Comparison of ENCODE assay signal across 9 cellular contexts in genomic region chr16:67415421-67415820, GRCh38. TPM values are rescaled to one million over a fixed set of nuclear protein-coding genes. Genes with fewer than 3 reads are reported as not detected.
DNase-seq lines count a peak whose midpoint lies in the region; ATAC-seq and TF ChIP-seq lines count a peak whose summit lies in the region.
"Not testable (repeated sequence)": the region's sequence is repeated elsewhere in the genome, so short reads cannot be mapped to it uniquely, and the experiment has no call there.
"Had no signal": no experiment of that assay in that cellular context is flagged by ENCODE, and none has a peak within 500 bp of the region (broad histone marks: within the 10 kb centered on the region; RNA-seq: fewer than 3 reads in every experiment).

No MANE protein-coding gene starts in this region.

- not testable (repeated sequence) for H2BK120ac ChIP-seq in IMR-90 (ENCODE audit: low read depth, low read length)

- H3K9me3 Mint-ChIP-seq in activated CD4-positive, alpha-beta T cell treated with anti-CD3 and anti-CD28 coated beads, Interleukin-2, amount 10 ng/mL, durations not matched to agents 24 days and 14 days; stimulated activated naive CD8-positive, alpha-beta T cell treated with anti-CD3 and anti-CD28 coated beads, Interleukin-15, amount 100 ng/mL, for 72 hours: not testable (repeated sequence)

- 0 out of 2 replicates have a peak overlapping the region, but pooled peaks have one; percentile 14 for H2BK20ac ChIP-seq in IMR-90 (ENCODE audit: low read depth, low read length)

- TF ChIP-seq POLR2A in IMR-90 (IDR thresholded peaks at IDR 0.05; ENCODE audit: low read depth, low read length); body of pancreas (IDR thresholded peaks at IDR 0.05); esophagus squamous epithelium (IDR thresholded peaks at IDR 0.05): not testable (repeated sequence)

- not testable (repeated sequence) for H4K5ac ChIP-seq in IMR-90 (ENCODE audit: low read depth, low read length)

- WGBS in IMR-90 (ENCODE audit: extremely low coverage in 2 of 2, insufficient read length in 1 of 2), 2 experiments = 90% methylated on average over 9 of the region's 19 CpGs; no CpG with 5 or more reads in 1 of the 2 experiments
- WGBS in body of pancreas, 2 donors = 91 to 92% methylated on average over 19 of the region's 19 CpGs
- 82 to 87% methylated on average over 6 to 15 of the region's 19 CpGs for WGBS in esophagus squamous epithelium, 2 donors

- peak overlapping the region; percentile 73; the same call in 1 of the 2 replicates for H3K4ac ChIP-seq in IMR-90 (ENCODE audit: low read depth, low read length)

- CTCF ChIA-PET in AG04449 (lab: Yijun Ruan, JAX) = interaction anchor here (1.1 to 5.0 kb wide), 6 partner anchors 12 to 449 kb away, joined by 3 to 43 read pairs (median 4); partner anchors contain the start of gene TPPP3
- CTCF ChIA-PET in IMR-90 (lab: Yijun Ruan, JAX) = not testable (repeated sequence)

- H3K23ac ChIP-seq in IMR-90 (ENCODE audit: low read depth, low read length) = peak overlapping the region; percentile 79

- intact Hi-C loops in IMR-90 (cut with micrococcal nuclease); body of pancreas (cut with DNase I); left lung (cut with DNase I): not testable (repeated sequence)
- intact Hi-C loops in activated CD4-positive, alpha-beta T cell treated with anti-CD3 and anti-CD28 coated beads, Interleukin-2, amount 10 ng/mL, durations not matched to agents 24 days and 14 days (cut with micrococcal nuclease) = loop anchor here (5.0 kb wide), 1 partner anchor 153 kb away; no protein-coding TSS in a partner anchor
- intact Hi-C loops in esophagus squamous epithelium (cut with DNase I) = loop anchor here (5.0 to 10.0 kb wide), 2 partner anchors 43 to 131 kb away; no protein-coding TSS in a partner anchor

- POLR2A ChIA-PET in AG04449 (lab: Yijun Ruan, JAX); IMR-90 (lab: Charles Lee; ENCODE audit: unreplicated experiment): not testable (repeated sequence)

- ATAC-seq in IMR-90 (ENCODE audit: low read depth); body of pancreas; left lung; stimulated activated naive CD8-positive, alpha-beta T cell treated with anti-CD3 and anti-CD28 coated beads, Interleukin-15, amount 100 ng/mL, for 72 hours: not testable (repeated sequence)

- H3K18ac ChIP-seq in IMR-90 (ENCODE audit: low read depth, low read length) = not testable (repeated sequence)

- not testable (repeated sequence) for BruUV-seq in IMR-90 (replicated peaks; lab: Mats Ljungman, UMichigan)

- not testable (repeated sequence) for H2AK9ac ChIP-seq in IMR-90 (replicated peaks; ENCODE audit: low read depth, low read length, poor library complexity)

- H3K9me3 ChIP-seq in IMR-90 (ENCODE audit: control insufficient read depth, insufficient read depth, low read length); body of pancreas; esophagus squamous epithelium; left lung; neuron (ENCODE audit: low read length): not testable (repeated sequence)

- not testable (repeated sequence) for TF ChIP-seq CTCF in AG04449 (IDR thresholded peaks at IDR 0.05; ENCODE audit: insufficient read depth, low read length, missing control alignments); IMR-90 (conservative IDR thresholded peaks at IDR 0.05; ENCODE audit: low read depth, low read length); body of pancreas (IDR thresholded peaks at IDR 0.05); esophagus squamous epithelium (IDR thresholded peaks at IDR 0.05); left lung (IDR thresholded peaks at IDR 0.05)

- peaks cover 36% of the 10 kb centered on the region for H3K27me3 Mint-ChIP-seq in activated CD4-positive, alpha-beta T cell treated with anti-CD3 and anti-CD28 coated beads, Interleukin-2, amount 10 ng/mL, durations not matched to agents 24 days and 14 days
- H3K27me3 Mint-ChIP-seq in stimulated activated naive CD8-positive, alpha-beta T cell treated with anti-CD3 and anti-CD28 coated beads, Interleukin-15, amount 100 ng/mL, for 72 hours = peaks cover 49% of the 10 kb centered on the region

- not testable (repeated sequence) for H2BK5ac ChIP-seq in IMR-90 (ENCODE audit: low read depth, low read length, poor library complexity, severe bottlenecking)

- not testable (repeated sequence) for H3K9me1 ChIP-seq in IMR-90 (ENCODE audit: insufficient read depth, low read length)

- H3K36me3 ChIP-seq in IMR-90 (ENCODE audit: control insufficient read depth, insufficient read depth, low read length); body of pancreas (replicated peaks in 1 of 2; ENCODE audit: insufficient read depth in 1 of 2, low read depth in 2 of 2); esophagus squamous epithelium; left lung; neuron (ENCODE audit: insufficient read depth, low read length): not testable (repeated sequence)

- not testable (repeated sequence) for H4K20me1 ChIP-seq in IMR-90 (ENCODE audit: insufficient read depth, low read length)

- H4K91ac ChIP-seq in IMR-90 (ENCODE audit: insufficient read depth, low read depth, low read length) = peak overlapping the region; percentile 78; the same call in 1 of the 2 replicates

- in situ Hi-C loops in IMR-90 (cut with MboI; ENCODE audit: low sequenced_read_pairs) = not testable (repeated sequence)

- H3K4me1 Mint-ChIP-seq in activated CD4-positive, alpha-beta T cell treated with anti-CD3 and anti-CD28 coated beads, Interleukin-2, amount 10 ng/mL, durations not matched to agents 24 days and 14 days = peaks cover 10% of the 10 kb centered on the region
- H3K4me1 Mint-ChIP-seq in stimulated activated naive CD8-positive, alpha-beta T cell treated with anti-CD3 and anti-CD28 coated beads, Interleukin-15, amount 100 ng/mL, for 72 hours = peaks cover 12% of the 10 kb centered on the region

- peak overlapping the region; percentile 12 for H3K27ac Mint-ChIP-seq in activated CD4-positive, alpha-beta T cell treated with anti-CD3 and anti-CD28 coated beads, Interleukin-2, amount 10 ng/mL, durations not matched to agents 24 days and 14 days
- H3K27ac Mint-ChIP-seq in stimulated activated naive CD8-positive, alpha-beta T cell treated with anti-CD3 and anti-CD28 coated beads, Interleukin-15, amount 100 ng/mL, for 72 hours = peak overlapping the region in 1 of 2 donors; percentile 23

- not testable (repeated sequence) for H3K27me3 ChIP-seq in IMR-90 (ENCODE audit: control insufficient read depth, insufficient read depth, low read length); body of pancreas; esophagus squamous epithelium; neuron (ENCODE audit: insufficient read depth, low read length)
- H3K27me3 ChIP-seq in left lung = peaks cover 0 to 21% of the 10 kb centered on the region in 2 donors

- H3K79me1 ChIP-seq in IMR-90 (ENCODE audit: low read depth in 1 of 2, low read length in 2 of 2) = peaks cover 2 to 15% of the 10 kb centered on the region in 2 experiments; a peak in 3 of 4 replicates

- H3K9ac ChIP-seq in IMR-90 (ENCODE audit: low read depth, low read length) = peak overlapping the region; percentile 86

- H3K14ac ChIP-seq in IMR-90 (replicated peaks; ENCODE audit: low read depth, low read length) = peak overlapping the region; percentile 87

- H3K27ac ChIP-seq in IMR-90 (ENCODE audit: insufficient read depth, low read length) = not testable (repeated sequence)
- H3K27ac ChIP-seq in body of pancreas (peak overlapping the region in 3 of 4 donors; percentile 81 to 85 (median 82)), esophagus squamous epithelium (peak overlapping the region; percentile 76 to 84 (median 81)), left lung (peak overlapping the region; percentile 74 to 81)

- H3K4me1 ChIP-seq in IMR-90 (ENCODE audit: control insufficient read depth, insufficient read depth, low read length); neuron (ENCODE audit: insufficient read depth, low read length): not testable (repeated sequence)
- H3K4me1 ChIP-seq in body of pancreas = peaks cover 23% of the 10 kb centered on the region
- peaks cover 0 to 36% (median 15%) of the 10 kb centered on the region in 3 donors for H3K4me1 ChIP-seq in esophagus squamous epithelium
- peaks cover 3 to 28% of the 10 kb centered on the region in 2 donors for H3K4me1 ChIP-seq in left lung

- H3K4me3 ChIP-seq in AG04449 (ENCODE audit: low read depth, low read length) (peak overlapping the region; percentile 73), IMR-90 (ENCODE audit: insufficient read depth, low read depth, low read length) (peak overlapping the region; percentile 78), body of pancreas (peak overlapping the region in 1 of 2 donors; percentile 26), esophagus squamous epithelium (peak overlapping the region; percentile 54 to 83 (median 62)), left lung (peak overlapping the region; percentile 57 to 76), neuron (ENCODE audit: low read length) (peak overlapping the region; percentile 65)

- not testable (repeated sequence) for H3K36me3 Mint-ChIP-seq in activated CD4-positive, alpha-beta T cell treated with anti-CD3 and anti-CD28 coated beads, Interleukin-2, amount 10 ng/mL, durations not matched to agents 24 days and 14 days (ENCODE audit: low read depth)

- not testable (repeated sequence) for H2AFZ ChIP-seq in IMR-90 (replicated peaks; ENCODE audit: low read length, poor library complexity)
- peak overlapping the region; percentile 70 for H2AFZ ChIP-seq in neuron (ENCODE audit: low read depth, low read length)

- dilution Hi-C loops in IMR-90 (cut with HindIII; ENCODE audit: low sequenced_read_pairs, unreplicated experiment) = not testable (repeated sequence)

- 0 out of 2 replicates have a peak overlapping the region, but pooled peaks have one; percentile 13 for H2AK5ac ChIP-seq in IMR-90 (ENCODE audit: low read depth, low read length)

- peak overlapping the region; percentile 60 for H3K4me3 Mint-ChIP-seq in activated CD4-positive, alpha-beta T cell treated with anti-CD3 and anti-CD28 coated beads, Interleukin-2, amount 10 ng/mL, durations not matched to agents 24 days and 14 days
- peak overlapping the region; percentile 81 to 83 for H3K4me3 Mint-ChIP-seq in stimulated activated naive CD8-positive, alpha-beta T cell treated with anti-CD3 and anti-CD28 coated beads, Interleukin-15, amount 100 ng/mL, for 72 hours

- H3K56ac ChIP-seq in IMR-90 (ENCODE audit: extremely low read depth, insufficient read depth, low read length) = not testable (repeated sequence)

- TF ChIP-seq RAD21 in IMR-90 (IDR thresholded peaks at IDR 0.05; ENCODE audit: low read length) = not testable (repeated sequence)

- DNase-seq in AG04449 (ENCODE audit: low read depth, low spot score); IMR-90; activated CD4-positive, alpha-beta T cell treated with anti-CD3 and anti-CD28 coated beads, Interleukin-2, amount 10 ng/mL, durations not matched to agents 24 days and 14 days; body of pancreas; esophagus squamous epithelium (lab: John Stamatoyannopoulos, UW); left lung; stimulated activated naive CD8-positive, alpha-beta T cell treated with anti-CD3 and anti-CD28 coated beads, Interleukin-15, amount 100 ng/mL, for 72 hours: not testable (repeated sequence)

- peak overlapping the region; percentile 83 for H3K4me2 ChIP-seq in IMR-90 (ENCODE audit: low read depth, low read length)

- H2BK15ac ChIP-seq in IMR-90 (ENCODE audit: low read depth, low read length) = not testable (repeated sequence)

- H4K8ac ChIP-seq in IMR-90 (ENCODE audit: low read depth in 2 of 2, low read length in 2 of 2) = peak overlapping the region; percentile 95; a peak in 2 of 4 replicates

RNA-seq across cellular contexts. Expression of gene ZDHHC1, which starts 0.9 kb away (rescaled TPM):
- 1.7 and 2.0 TPM in 2 replicates for total RNA-seq in IMR-90 (2012; rRNA removed)
- polyA plus RNA-seq in IMR-90 (2012; rRNA removed) = 5.9 and 6.1 TPM in 2 replicates
- polyA plus RNA-seq in IMR-90 (2012; cell fraction: cytosol; rRNA removed) = 4.2 and 9.4 TPM in 2 replicates
- 16.9 and 38.6 TPM in 2 replicates for polyA plus RNA-seq in IMR-90 (2012; cell fraction: nucleus; rRNA removed; ENCODE audit: low replicate concordance)
- total RNA-seq in activated CD4-positive, alpha-beta T cell treated with anti-CD3 and anti-CD28 coated beads, Interleukin-2, amount 10 ng/mL, durations not matched to agents 24 days and 14 days = 0.54 and 0.85 TPM in 2 replicates
- 10 to 100 TPM; 13.0 to 57.0 TPM for total RNA-seq in body of pancreas
- 10 to 100 TPM in 1 of 4 donors, 1 to 10 TPM in 3; 2.5 to 11.1 (median 3.8) TPM for total RNA-seq in esophagus squamous epithelium
- 10 to 100 TPM; 14.4 to 14.7 TPM for total RNA-seq in left lung
- total RNA-seq: OCI-LY7 had no signal

RNA-seq across cellular contexts. Expression of gene HSD11B2, which starts 15.5 kb away (rescaled TPM):
- total RNA-seq in IMR-90 (2012; rRNA removed) (not detected in 2 replicates), body of pancreas (10 to 100 TPM in 1 of 2 donors, 1 to 10 TPM in 1; 5.4 to 13.8 TPM), esophagus squamous epithelium (10 to 100 TPM in 1 of 4 donors, 1 to 10 TPM in 3; 2.1 to 13.0 (median 6.7) TPM), left lung (1 to 10 TPM; 2.5 to 3.9 TPM)
- 0.26 and 0.27 TPM in 2 replicates for polyA plus RNA-seq in IMR-90 (2012; rRNA removed)
- polyA plus RNA-seq in IMR-90 (2012; cell fraction: cytosol; rRNA removed) = 0.12 TPM in 1 of 2 replicates, not detected in the other
- polyA plus RNA-seq in IMR-90 (2012; cell fraction: nucleus; rRNA removed; ENCODE audit: low replicate concordance) = 0.47 and 0.60 TPM in 2 replicates
- 3.5 and 5.2 TPM in 2 replicates for total RNA-seq in activated CD4-positive, alpha-beta T cell treated with anti-CD3 and anti-CD28 coated beads, Interleukin-2, amount 10 ng/mL, durations not matched to agents 24 days and 14 days
- total RNA-seq: OCI-LY7 had no signal

RNA-seq across cellular contexts. Expression of gene TPPP3, which starts 22.1 kb away (rescaled TPM):
- total RNA-seq in IMR-90 (2012; rRNA removed) (0.54 and 0.56 TPM in 2 replicates), body of pancreas (10 to 100 TPM; 11.2 to 30.0 TPM), esophagus squamous epithelium (10 to 100 TPM in 2 of 4 donors, 1 to 10 TPM in 2; 3.0 to 26.2 (median 8.2) TPM), left lung (10 to 100 TPM; 79.2 to 91.3 TPM)
- polyA plus RNA-seq in IMR-90 (2012; rRNA removed) = 2.2 and 2.4 TPM in 2 replicates
- polyA plus RNA-seq in IMR-90 (2012; cell fraction: cytosol; rRNA removed) = 2.0 and 3.4 TPM in 2 replicates
- 1.8 and 2.4 TPM in 2 replicates for polyA plus RNA-seq in IMR-90 (2012; cell fraction: nucleus; rRNA removed; ENCODE audit: low replicate concordance)
- not detected in 2 replicates for total RNA-seq in activated CD4-positive, alpha-beta T cell treated with anti-CD3 and anti-CD28 coated beads, Interleukin-2, amount 10 ng/mL, durations not matched to agents 24 days and 14 days
- total RNA-seq: OCI-LY7 had no signal
